ENCODE assay signal across 24 cellular contexts in the genomic region with DNA sequence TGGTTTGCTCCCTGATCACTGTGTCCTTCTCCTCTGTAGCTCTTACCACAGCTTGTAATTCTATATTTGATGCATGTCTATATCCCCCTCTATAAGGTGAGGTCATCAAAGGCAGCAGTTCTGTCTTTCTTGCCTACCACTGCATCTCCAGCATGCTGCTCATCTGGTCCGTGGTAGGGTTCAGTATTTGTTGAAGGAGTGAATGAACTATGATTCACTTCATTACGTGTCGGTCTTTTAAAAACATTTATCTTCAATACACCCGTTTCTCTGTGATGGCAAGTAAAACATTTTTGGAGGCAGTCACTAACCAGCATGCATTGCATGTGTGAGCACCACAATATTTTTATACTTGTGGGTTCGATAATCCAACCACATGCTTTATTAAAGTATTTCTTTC. TPM values are rescaled to one million over a fixed set of nuclear protein-coding genes. Genes with fewer than 3 reads are reported as not detected.
A peak's percentile ranks its signal among the peaks of the same experiment; 100 is the strongest.
DNase-seq lines count a peak whose midpoint lies in the region; TF ChIP-seq lines count a peak whose summit lies in the region.
"Had no signal": no experiment of that assay in that cellular context is flagged by ENCODE, and none has a peak within 500 bp of the region (broad histone marks: within the 10 kb centered on the region; RNA-seq: fewer than 3 reads in every experiment).

No MANE protein-coding gene starts in this region.

- no peak overlapping the region for H3K27ac ChIP-seq in brain microvascular endothelial cell
- H3K27ac ChIP-seq in osteoblast (ENCODE audit: low read depth, low read length), result peak overlapping the region; percentile 36
- H3K27ac ChIP-seq in tibial nerve, result no peak overlapping the region
- H3K27ac ChIP-seq: C4-2B, esophagus squamous epithelium, heart left ventricle, HL-60, tibial artery had no signal

- H3K4me1 ChIP-seq in osteoblast (ENCODE audit: insufficient read depth, low read length) (peaks cover 34% of the 10 kb centered on the region), tibial nerve (no peaks in the 10 kb centered on the region)
- H3K4me1 ChIP-seq: esophagus squamous epithelium, tibial artery had no signal

- no peak for TF ChIP-seq POLR2A in tibial nerve (IDR thresholded peaks at IDR 0.05)

- H3K4me3 ChIP-seq in brain microvascular endothelial cell (ENCODE audit: low read depth, low read length) (no peak overlapping the region), osteoblast (ENCODE audit: insufficient read depth, low read length) (peak overlapping the region; percentile 23), tibial nerve (no peak overlapping the region)
- H3K4me3 ChIP-seq: esophagus squamous epithelium, heart left ventricle, tibial artery had no signal

- H2AFZ ChIP-seq in osteoblast (ENCODE audit: low read length), result peak overlapping the region; percentile 30

- peak; percentile 64 for DNase-seq in EL
- DNase-seq in M059J (ENCODE audit: low read depth), result peak; percentile 45
- peak; percentile 81 for DNase-seq in brain microvascular endothelial cell
- peak; percentile 94 for DNase-seq in osteoblast (ENCODE audit: insufficient read length, low spot score, missing footprints)
- DNase-seq in tibial nerve (ENCODE audit: low spot score in 2 of 2), result no peak
- no peak for DNase-seq in iPS-NIHi11 (ENCODE audit: low spot score)
- DNase-seq in NCI-H2196 (lab: John Stamatoyannopoulos, UW; ENCODE audit: unreplicated experiment), result no peak
- DNase-seq: activated CD4-positive, alpha-beta T cell treated with anti-CD3 and anti-CD28 coated beads for 48 hours; activated CD8-positive, alpha-beta memory T cell treated with anti-CD3 and anti-CD28 coated beads, Interleukin-2, amount 50 U/mL, for 4 hours; amygdala; cerebellar nuclear complex; esophagus squamous epithelium; GDM1; H7; heart left ventricle; KG1; NCI-H1048; NCI-H2029 treated with DMSO at 0.1 percent for 48 hours; NCI-H510A; occipital lobe; SHP77; tibial artery had no signal

- no peaks in the 10 kb centered on the region for H3K79me2 ChIP-seq in osteoblast (ENCODE audit: insufficient read depth, low read length)

- 59 to 76% methylated on average over 5 of the region's 5 CpGs for WGBS in tibial nerve, 2 donors

- in situ Hi-C loops in brain microvascular endothelial cell (cut with HindIII; ENCODE audit: low pct_ligation_motif_present, low sequenced_read_pairs), result no loop called here

- H3K36me3 ChIP-seq in brain microvascular endothelial cell (replicated peaks) (no peaks in the 10 kb centered on the region), osteoblast (ENCODE audit: insufficient read depth, low read length) (no peaks in the 10 kb centered on the region), tibial nerve (no peaks in the 10 kb centered on the region)
- H3K36me3 ChIP-seq: esophagus squamous epithelium, heart left ventricle, tibial artery had no signal

- H3K4me2 ChIP-seq in osteoblast (ENCODE audit: insufficient read depth, low read length), result peak overlapping the region; percentile 53

- H3K27me3 ChIP-seq in brain microvascular endothelial cell (replicated peaks) (no peaks in the 10 kb centered on the region), osteoblast (ENCODE audit: insufficient read depth, low read length) (peaks cover 18% of the 10 kb centered on the region), tibial nerve (peaks cover 0 to 13% of the 10 kb centered on the region in 2 donors)

- H3K9me3 ChIP-seq in osteoblast (ENCODE audit: low read depth, low read length) (no peaks in the 10 kb centered on the region), tibial nerve (no peaks in the 10 kb centered on the region)
- H3K9me3 ChIP-seq: esophagus squamous epithelium, heart left ventricle, tibial artery had no signal

- no peak for TF ChIP-seq EP300 in tibial nerve (IDR thresholded peaks at IDR 0.05)

- TF ChIP-seq CTCF in brain microvascular endothelial cell (IDR thresholded peaks at IDR 0.05; ENCODE audit: low read depth, low read length, missing control alignments), result no peak
- TF ChIP-seq CTCF in osteoblast (IDR thresholded peaks at IDR 0.05; ENCODE audit: extremely low read depth, low read depth, low read length), result no peak
- TF ChIP-seq CTCF in tibial nerve (IDR thresholded peaks at IDR 0.05), result no peak

- H4K20me1 ChIP-seq in osteoblast (ENCODE audit: insufficient read depth, low read length), result no peaks in the 10 kb centered on the region

RNA-seq across cellular contexts. Expression of a gene that starts 27.6 kb away (rescaled TPM):
- total RNA-seq in M059J (2014; rRNA removed; shearing (Covaris generic)), result 35.5 and 40.5 TPM in 2 replicates
- total RNA-seq in osteoblast (13.4 and 13.6 TPM in 2 replicates), tibial nerve (10 to 100 TPM in 3 of 4 donors, 1 to 10 TPM in 1; 5.7 to 27.8 (median 15.4) TPM)

RNA-seq across cellular contexts. Expression of a gene that starts 57.7 kb away (rescaled TPM):
- 6.5 and 16.6 TPM in 2 replicates for total RNA-seq in M059J (2014; rRNA removed; shearing (Covaris generic))
- total RNA-seq in osteoblast, result 10.0 and 10.5 TPM in 2 replicates
- total RNA-seq in tibial nerve, result 10 to 100 TPM; 12.3 to 25.5 (median 16.2) TPM

Comparison
In these comparisons a context has a peak if more than half of its experiments do, and no peak if none do; other contexts are left out.
1. DNase-seq: peak in EL (single experiment), M059J (single experiment), brain microvascular endothelial cell (single experiment) and osteoblast (single experiment); none in tibial nerve (0 of 2), iPS-NIHi11 (single experiment) and NCI-H2196 (single experiment).